In genomic region chrX:48971325-48972213, GRCh38 we compare ENCODE assay signal across 1 cellular context.
TF ChIP-seq lines count a peak whose summit lies in the region.

Gene KCND1, minus strand, starts transcription at chrX:48971844. Its CDS starts 1,573 bp downstream, at chrX:48970271.

TF ChIP-seq in K562, 482 proteins besides CTCF, POLR2A, EP300 and RAD21:
- TF ChIP-seq ARID3B (CRISPR knock-in tag; IDR thresholded peaks at IDR 0.05; ENCODE audit: borderline replicate concordance) (no peak), POLR2G (IDR thresholded peaks at IDR 0.05; ENCODE audit: low read depth, low read length) (peak; percentile 69), CBX2 (IDR thresholded peaks at IDR 0.05; ENCODE audit: insufficient read depth, low read length, poor library complexity, severe bottlenecking) (no peak), EGR1 (conservative IDR thresholded peaks at IDR 0.05) (0 out of 2 replicates have a peak, but pooled peaks have one; percentile 7), SRSF3 (IDR thresholded peaks at IDR 0.05; ENCODE audit: insufficient read depth, low read length) (no peak)
